ENCODE assay signal across 17 cellular contexts in genomic region chr4:109973529-109973905, GRCh38.
DNase-seq lines count a peak whose midpoint lies in the region; ATAC-seq, FAIRE-seq and TF ChIP-seq lines count a peak whose summit lies in the region.
"Had no signal": no experiment of that assay in that cellular context is flagged by ENCODE, and none has a peak within 500 bp of the region (broad histone marks: within the 10 kb centered on the region; RNA-seq: fewer than 3 reads in every experiment).

No MANE protein-coding gene starts in this region.

- H3K4me2 ChIP-seq in keratinocyte (ENCODE audit: control insufficient read depth, extremely low read depth, insufficient read depth, low read depth, low read length) = no peak overlapping the region
- H3K4me2 ChIP-seq: KMS-11 had no signal

- dilution Hi-C loops in keratinocyte (cut with MboI; ENCODE audit: extremely low pct_ligation_motif_present, low sequenced_read_pairs) = no loop called here

- no peaks in the 10 kb centered on the region for H3K27me3 Mint-ChIP-seq in WTC11 (ENCODE audit: low read depth)

- no peak for FAIRE-seq in keratinocyte (lab: Jason Lieb, UNC)
- FAIRE-seq: HTR-8/SVneo, RCC 7860 had no signal

- TF ChIP-seq EP300 in transverse colon (IDR thresholded peaks at IDR 0.05; ENCODE audit: low read depth) = no peak

- POLR2A ChIA-PET in WTC11 (lab: Charles Lee) = interaction anchor here (0.6 kb wide), 1 partner anchor 64 kb away, joined by 3 read pairs; no protein-coding TSS in a partner anchor

- no peaks in the 10 kb centered on the region for H3K36me3 Mint-ChIP-seq in WTC11

- H3K27me3 ChIP-seq in HUES48 (ENCODE audit: control insufficient read depth, insufficient read depth, low read length) (no peaks in the 10 kb centered on the region), keratinocyte (ENCODE audit: control insufficient read depth, extremely low read depth, insufficient read depth, low read length) (no peaks in the 10 kb centered on the region), transverse colon (no peaks in the 10 kb centered on the region)

- H3K4me3 ChIP-seq in HUES48 (ENCODE audit: low read depth, low read length) (peak overlapping the region; percentile 22), keratinocyte (ENCODE audit: control insufficient read depth in 2 of 3, extremely low read depth in 1 of 3, insufficient read depth in 2 of 3, low read depth in 1 of 3, low read length in 3 of 3) (no peak overlapping the region), transverse colon (no peak overlapping the region)

- CTCF ChIA-PET in WTC11 (lab: Charles Lee) = interaction anchor here (0.7 kb wide), 1 partner anchor 469 kb away, joined by 3 read pairs; no protein-coding TSS in a partner anchor

- H3K79me2 ChIP-seq in keratinocyte (ENCODE audit: control insufficient read depth, insufficient read depth, low read length) = no peaks in the 10 kb centered on the region

- H3K27ac ChIP-seq in HUES48 (ENCODE audit: low read depth, low read length) (no peak overlapping the region), keratinocyte (ENCODE audit: control insufficient read depth, insufficient read depth, low read length) (no peak overlapping the region), transverse colon (peak overlapping the region; percentile 59 to 68 (median 64))
- H3K27ac ChIP-seq: KMS-11 had no signal

- TF ChIP-seq POLR2A in transverse colon (IDR thresholded peaks at IDR 0.05) = no peak

- no peaks in the 10 kb centered on the region for H3K9me1 ChIP-seq in keratinocyte (ENCODE audit: control insufficient read depth, extremely low read depth, insufficient read depth, low read length)

- in situ Hi-C loops in transverse colon (cut with MboI; ENCODE audit: low pct_ligation_motif_present in 1 of 4, low pct_unique_long_range_greater_than_20kb in 1 of 4, low sequenced_read_pairs in 3 of 4) = loop anchor here (10.0 to 25.0 kb wide), 2 partner anchors 549 to 561 kb away; no protein-coding TSS in a partner anchor

- H3K9ac ChIP-seq in HUES48 (ENCODE audit: low read depth, low read length) = no peak overlapping the region
- H3K9ac ChIP-seq in keratinocyte (ENCODE audit: control insufficient read depth, extremely low read depth, insufficient read depth, low read length) = no peak overlapping the region
- H3K9ac ChIP-seq: KMS-11 had no signal

- H3K9me3 ChIP-seq in HUES48 (ENCODE audit: control insufficient read depth, insufficient read depth, low read length) (no peaks in the 10 kb centered on the region), keratinocyte (ENCODE audit: control insufficient read depth, low read depth, low read length) (no peaks in the 10 kb centered on the region), transverse colon (no peaks in the 10 kb centered on the region)

- ATAC-seq in WTC11 (peak; percentile 82), HG02571 (IDR thresholded peaks at IDR 0.05; ENCODE audit: unreplicated experiment) (no peak), GM18861 (IDR thresholded peaks at IDR 0.05; ENCODE audit: unreplicated experiment) (no peak)
- ATAC-seq: HCT116, SK-N-SH treated with all-trans-retinoic acid at 6 μM for 48 hours had no signal

- 20% methylated on average over 2 of the region's 2 CpGs; no CpG with 5 or more reads in 1 of the 2 donors for WGBS in transverse colon (ENCODE audit: low coverage in 1 of 2), 2 donors

- peak overlapping the region; percentile 48 for H3K4me3 Mint-ChIP-seq in WTC11

- H3K4me1 Mint-ChIP-seq in WTC11 = peaks cover 20% of the 10 kb centered on the region

- DNase-seq in WTC11 (ENCODE audit: low spot score) (no peak), keratinocyte (ENCODE audit: low read depth, low spot score) (no peak), transverse colon (no peak), germinal center (ENCODE audit: low spot score) (no peak)
- DNase-seq: MM.1S, NCI-H1105 treated with DMSO at 0.1 percent for 48 hours, NCI-H187 treated with DMSO at 0.1 percent for 48 hours, NCI-H446, SHP77 had no signal

- H4K20me1 ChIP-seq in keratinocyte (ENCODE audit: control insufficient read depth, extremely low read depth, insufficient read depth, low read length) = no peaks in the 10 kb centered on the region

- no peaks in the 10 kb centered on the region for H3K9me3 Mint-ChIP-seq in WTC11

- H3K4me1 ChIP-seq in HUES48 (ENCODE audit: control insufficient read depth, insufficient read depth, low read length) = peaks cover 21% of the 10 kb centered on the region
- H3K4me1 ChIP-seq in keratinocyte (ENCODE audit: control insufficient read depth, extremely low read depth, insufficient read depth, low read length) = peaks cover 4% of the 10 kb centered on the region
- H3K4me1 ChIP-seq in transverse colon = peaks cover 0 to 21% (median 5%) of the 10 kb centered on the region in 4 donors

- H3K27ac Mint-ChIP-seq in WTC11 = no peak overlapping the region

- TF ChIP-seq CTCF in WTC11 (IDR thresholded peaks at IDR 0.05) (no peak), keratinocyte (optimal IDR thresholded peaks at IDR 0.05 in 1 of 3, IDR thresholded peaks at IDR 0.05 in 1 of 3, conservative IDR thresholded peaks at IDR 0.05 in 1 of 3; ENCODE audit: extremely low read depth in 1 of 3, insufficient read depth in 2 of 3, low read length in 3 of 3) (no peak), transverse colon (IDR thresholded peaks at IDR 0.05) (no peak)

- intact Hi-C loops in transverse colon (cut with DNase I; ENCODE audit: low total_unique reads) = loop anchor here (10.0 kb wide), 1 partner anchor 549 kb away; no protein-coding TSS in a partner anchor

- peak overlapping the region; percentile 74 for H2AFZ ChIP-seq in keratinocyte (ENCODE audit: control insufficient read depth, low read length)

- H3K36me3 ChIP-seq in HUES48 (ENCODE audit: control insufficient read depth, insufficient read depth, low read length) (no peaks in the 10 kb centered on the region), keratinocyte (ENCODE audit: control insufficient read depth in 2 of 2, extremely low read depth in 1 of 2, insufficient read depth in 2 of 2, low read length in 2 of 2) (no peaks in the 10 kb centered on the region), transverse colon (no peaks in the 10 kb centered on the region)

TF ChIP-seq in WTC11, 78 proteins besides CTCF, POLR2A, EP300 and RAD21:
- TF ChIP-seq ZMAT4 (CRISPR knock-in tag; IDR thresholded peaks at IDR 0.05) = no peak
- no peak for TF ChIP-seq NR3C1 (CRISPR knock-in tag; conservative IDR thresholded peaks at IDR 0.05; ENCODE audit: low read depth)
- TF ChIP-seq GTF2I (CRISPR knock-in tag; conservative IDR thresholded peaks at IDR 0.05) = no peak
- TF ChIP-seq FOXK1 (CRISPR knock-in tag; IDR thresholded peaks at IDR 0.05) = no peak
- TF ChIP-seq FOXP4 (CRISPR knock-in tag; IDR thresholded peaks at IDR 0.05) = no peak
- TF ChIP-seq ZNF425 (CRISPR knock-in tag; conservative IDR thresholded peaks at IDR 0.05) = no peak
- no peak for TF ChIP-seq MAX (CRISPR knock-in tag; IDR thresholded peaks at IDR 0.05)

Comparison
In these comparisons a context has a peak if more than half of its experiments do, and no peak if none do; other contexts are left out.
1. H3K27ac ChIP-seq: peak in transverse colon (4 of 4); none in HUES48 (single experiment) and keratinocyte (single experiment).